8 cellular contexts compared by ENCODE assay signal in the genomic region with DNA sequence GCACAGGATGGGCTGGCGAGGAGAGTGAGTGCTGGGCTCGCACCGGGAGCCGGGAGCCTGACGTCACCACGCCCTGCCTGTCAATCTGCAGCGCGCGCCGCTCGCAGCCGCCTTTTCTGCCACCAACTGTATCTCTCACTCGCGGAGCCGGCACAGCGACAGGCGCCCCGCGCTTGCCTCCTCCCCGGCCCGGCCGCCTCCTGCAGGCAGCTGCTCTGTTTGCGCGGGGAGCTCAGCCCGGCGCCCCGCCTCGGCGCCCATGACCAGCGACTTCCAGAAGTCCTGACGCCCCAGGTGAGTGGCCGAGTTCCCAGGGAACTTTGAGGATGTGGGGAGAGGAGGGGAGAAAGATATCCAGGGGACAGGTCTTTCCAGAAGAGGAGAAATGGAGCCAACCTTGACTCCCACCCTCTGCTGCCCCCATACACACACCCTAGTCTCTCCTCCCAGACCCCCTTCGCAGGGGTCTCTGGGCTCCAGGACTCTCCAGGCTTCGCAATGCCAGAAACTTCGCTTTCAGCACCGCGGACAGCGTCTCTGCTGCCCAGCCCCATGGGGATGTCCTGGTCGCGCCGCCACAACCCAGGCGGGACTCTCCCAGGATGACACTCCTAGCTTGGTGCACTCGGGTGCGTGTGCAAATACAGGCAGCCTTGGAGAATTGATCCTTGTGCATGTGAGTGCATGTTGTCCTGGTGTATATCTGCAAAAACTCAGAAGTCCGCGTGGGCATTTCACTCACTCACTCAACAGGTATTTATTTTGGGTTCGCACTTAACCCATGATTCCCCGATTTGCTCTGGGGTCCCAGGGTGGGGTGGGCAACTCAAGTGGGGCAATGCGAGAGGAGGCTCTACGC. TPM values are rescaled to one million over a fixed set of nuclear protein-coding genes. Genes with fewer than 3 reads are reported as not detected.
DNase-seq lines count a peak whose midpoint lies in the region; ATAC-seq, FAIRE-seq and TF ChIP-seq lines count a peak whose summit lies in the region.

A gene with protein sequence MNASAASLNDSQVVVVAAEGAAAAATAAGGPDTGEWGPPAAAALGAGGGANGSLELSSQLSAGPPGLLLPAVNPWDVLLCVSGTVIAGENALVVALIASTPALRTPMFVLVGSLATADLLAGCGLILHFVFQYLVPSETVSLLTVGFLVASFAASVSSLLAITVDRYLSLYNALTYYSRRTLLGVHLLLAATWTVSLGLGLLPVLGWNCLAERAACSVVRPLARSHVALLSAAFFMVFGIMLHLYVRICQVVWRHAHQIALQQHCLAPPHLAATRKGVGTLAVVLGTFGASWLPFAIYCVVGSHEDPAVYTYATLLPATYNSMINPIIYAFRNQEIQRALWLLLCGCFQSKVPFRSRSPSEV (plus strand): TSS at position 138 of the 859 bp plus-strand sequence. CDS start 802 bp downstream, outside the sequence.

- H3K36me3 Mint-ChIP-seq in WTC11, result no peaks in the 10 kb centered on the region
- H3K36me3 Mint-ChIP-seq in effector memory CD8-positive, alpha-beta T cell (ENCODE audit: insufficient read depth), result peaks cover 4% of the 10 kb centered on the region
- H3K36me3 Mint-ChIP-seq in memory B cell, result peaks cover 2% of the 10 kb centered on the region

- H3K9me3 Mint-ChIP-seq in WTC11, result no peaks in the 10 kb centered on the region
- H3K9me3 Mint-ChIP-seq in effector memory CD8-positive, alpha-beta T cell, result peaks cover 0 to 2% of the 10 kb centered on the region in 2 donors
- H3K9me3 Mint-ChIP-seq in memory B cell, result peaks cover 3% of the 10 kb centered on the region

- POLR2A ChIA-PET in WTC11 (lab: Charles Lee), result no interaction called here

- CTCF ChIA-PET in WTC11 (lab: Charles Lee), result interaction anchor here (0.6 to 3.0 kb wide), 7 partner anchors 8 to 273 kb away, joined by 3 to 25 read pairs (median 3); no protein-coding TSS in a partner anchor

- peak within 1 kb of the TSS; percentile 87 for H3K4me3 Mint-ChIP-seq in WTC11
- no peak within 1 kb of the TSS for H3K4me3 Mint-ChIP-seq in effector memory CD8-positive, alpha-beta T cell
- H3K4me3 Mint-ChIP-seq in memory B cell, result no peak within 1 kb of the TSS

- ATAC-seq in WTC11, result peak; percentile 91
- ATAC-seq in effector memory CD8-positive, alpha-beta T cell (replicated peaks), result peak; percentile 19
- peak; percentile 42 for ATAC-seq in memory B cell (ENCODE audit: low read depth)
- ATAC-seq in stimulated activated naive CD8-positive, alpha-beta T cell treated with anti-CD3 and anti-CD28 coated beads, Interleukin-15, Interleukin-2, amounts not matched to agents 100 U/mL and 50 U/mL, for 24 hours, result peak; percentile 49
- no peak for ATAC-seq in HG02623 (IDR thresholded peaks at IDR 0.05; ENCODE audit: unreplicated experiment)

- no peak for FAIRE-seq in D721Med (lab: Jason Lieb, UNC)

- H3K27me3 Mint-ChIP-seq in WTC11 (ENCODE audit: low read depth) (peaks cover 64% of the 10 kb centered on the region), memory B cell (peaks cover 29% of the 10 kb centered on the region)
- peaks cover 80 to 90% of the 10 kb centered on the region in 2 donors for H3K27me3 Mint-ChIP-seq in effector memory CD8-positive, alpha-beta T cell

- no peak within 1 kb of the TSS for H3K27ac Mint-ChIP-seq in WTC11
- no peak within 1 kb of the TSS for H3K27ac Mint-ChIP-seq in effector memory CD8-positive, alpha-beta T cell
- H3K27ac Mint-ChIP-seq in memory B cell, result no peak within 1 kb of the TSS

- DNase-seq in GM19240 (ENCODE audit: insufficient read length, low spot score) (peak; percentile 13), NCI-H1694 (lab: John Stamatoyannopoulos, UW) (peak; percentile 48), WTC11 (ENCODE audit: low spot score) (peak; percentile 95), memory B cell (ENCODE audit: low spot score in 2 of 2) (peak; percentile 5 to 38), D721Med (ENCODE audit: insufficient read length, low spot score) (no peak)
- DNase-seq in effector memory CD8-positive, alpha-beta T cell, result peak; percentile 4 to 8 (median 5)
- DNase-seq in stimulated activated naive CD8-positive, alpha-beta T cell treated with anti-CD3 and anti-CD28 coated beads, Interleukin-15, Interleukin-2, amounts not matched to agents 100 U/mL and 50 U/mL, for 24 hours, result peak; percentile 69

- H3K4me1 Mint-ChIP-seq in WTC11 (peaks cover 15% of the 10 kb centered on the region), memory B cell (peaks cover 3% of the 10 kb centered on the region)
- H3K4me1 Mint-ChIP-seq in effector memory CD8-positive, alpha-beta T cell (ENCODE audit: low read depth in 2 of 2), result no peaks in the 10 kb centered on the region

- TF ChIP-seq CTCF in WTC11 (IDR thresholded peaks at IDR 0.05) (no peak), D721Med (IDR thresholded peaks at IDR 0.05; ENCODE audit: insufficient read depth, missing control alignments) (no peak)

TF ChIP-seq in WTC11, 78 proteins besides CTCF, POLR2A, EP300 and RAD21 (continues in another document):
- TF ChIP-seq, protein P1, sequence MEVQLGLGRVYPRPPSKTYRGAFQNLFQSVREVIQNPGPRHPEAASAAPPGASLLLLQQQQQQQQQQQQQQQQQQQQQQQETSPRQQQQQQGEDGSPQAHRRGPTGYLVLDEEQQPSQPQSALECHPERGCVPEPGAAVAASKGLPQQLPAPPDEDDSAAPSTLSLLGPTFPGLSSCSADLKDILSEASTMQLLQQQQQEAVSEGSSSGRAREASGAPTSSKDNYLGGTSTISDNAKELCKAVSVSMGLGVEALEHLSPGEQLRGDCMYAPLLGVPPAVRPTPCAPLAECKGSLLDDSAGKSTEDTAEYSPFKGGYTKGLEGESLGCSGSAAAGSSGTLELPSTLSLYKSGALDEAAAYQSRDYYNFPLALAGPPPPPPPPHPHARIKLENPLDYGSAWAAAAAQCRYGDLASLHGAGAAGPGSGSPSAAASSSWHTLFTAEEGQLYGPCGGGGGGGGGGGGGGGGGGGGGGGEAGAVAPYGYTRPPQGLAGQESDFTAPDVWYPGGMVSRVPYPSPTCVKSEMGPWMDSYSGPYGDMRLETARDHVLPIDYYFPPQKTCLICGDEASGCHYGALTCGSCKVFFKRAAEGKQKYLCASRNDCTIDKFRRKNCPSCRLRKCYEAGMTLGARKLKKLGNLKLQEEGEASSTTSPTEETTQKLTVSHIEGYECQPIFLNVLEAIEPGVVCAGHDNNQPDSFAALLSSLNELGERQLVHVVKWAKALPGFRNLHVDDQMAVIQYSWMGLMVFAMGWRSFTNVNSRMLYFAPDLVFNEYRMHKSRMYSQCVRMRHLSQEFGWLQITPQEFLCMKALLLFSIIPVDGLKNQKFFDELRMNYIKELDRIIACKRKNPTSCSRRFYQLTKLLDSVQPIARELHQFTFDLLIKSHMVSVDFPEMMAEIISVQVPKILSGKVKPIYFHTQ (CRISPR knock-in tag; IDR thresholded peaks at IDR 0.05), result no peak
- TF ChIP-seq GRHL2 (CRISPR knock-in tag; IDR thresholded peaks at IDR 0.05; ENCODE audit: insufficient replicate concordance, severe bottlenecking) (no peak), FOXK1 (CRISPR knock-in tag; IDR thresholded peaks at IDR 0.05) (peak; percentile 90), JAZF1 (CRISPR knock-in tag; IDR thresholded peaks at IDR 0.05) (no peak), NR2C2 (CRISPR knock-in tag; IDR thresholded peaks at IDR 0.05) (no peak; the same call in 1 of the 2 replicates), NR3C1 (CRISPR knock-in tag; conservative IDR thresholded peaks at IDR 0.05; ENCODE audit: low read depth) (no peak; the same call in 1 of the 2 replicates), SP1 (CRISPR knock-in tag; conservative IDR thresholded peaks at IDR 0.05) (peak; percentile 62; the same call in 1 of the 2 replicates)
- TF ChIP-seq, protein P2, sequence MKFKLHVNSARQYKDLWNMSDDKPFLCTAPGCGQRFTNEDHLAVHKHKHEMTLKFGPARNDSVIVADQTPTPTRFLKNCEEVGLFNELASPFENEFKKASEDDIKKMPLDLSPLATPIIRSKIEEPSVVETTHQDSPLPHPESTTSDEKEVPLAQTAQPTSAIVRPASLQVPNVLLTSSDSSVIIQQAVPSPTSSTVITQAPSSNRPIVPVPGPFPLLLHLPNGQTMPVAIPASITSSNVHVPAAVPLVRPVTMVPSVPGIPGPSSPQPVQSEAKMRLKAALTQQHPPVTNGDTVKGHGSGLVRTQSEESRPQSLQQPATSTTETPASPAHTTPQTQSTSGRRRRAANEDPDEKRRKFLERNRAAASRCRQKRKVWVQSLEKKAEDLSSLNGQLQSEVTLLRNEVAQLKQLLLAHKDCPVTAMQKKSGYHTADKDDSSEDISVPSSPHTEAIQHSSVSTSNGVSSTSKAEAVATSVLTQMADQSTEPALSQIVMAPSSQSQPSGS (CRISPR knock-in tag; IDR thresholded peaks at IDR 0.05; ENCODE audit: borderline replicate concordance, low read depth), result no peak
- TF ChIP-seq, protein P3, sequence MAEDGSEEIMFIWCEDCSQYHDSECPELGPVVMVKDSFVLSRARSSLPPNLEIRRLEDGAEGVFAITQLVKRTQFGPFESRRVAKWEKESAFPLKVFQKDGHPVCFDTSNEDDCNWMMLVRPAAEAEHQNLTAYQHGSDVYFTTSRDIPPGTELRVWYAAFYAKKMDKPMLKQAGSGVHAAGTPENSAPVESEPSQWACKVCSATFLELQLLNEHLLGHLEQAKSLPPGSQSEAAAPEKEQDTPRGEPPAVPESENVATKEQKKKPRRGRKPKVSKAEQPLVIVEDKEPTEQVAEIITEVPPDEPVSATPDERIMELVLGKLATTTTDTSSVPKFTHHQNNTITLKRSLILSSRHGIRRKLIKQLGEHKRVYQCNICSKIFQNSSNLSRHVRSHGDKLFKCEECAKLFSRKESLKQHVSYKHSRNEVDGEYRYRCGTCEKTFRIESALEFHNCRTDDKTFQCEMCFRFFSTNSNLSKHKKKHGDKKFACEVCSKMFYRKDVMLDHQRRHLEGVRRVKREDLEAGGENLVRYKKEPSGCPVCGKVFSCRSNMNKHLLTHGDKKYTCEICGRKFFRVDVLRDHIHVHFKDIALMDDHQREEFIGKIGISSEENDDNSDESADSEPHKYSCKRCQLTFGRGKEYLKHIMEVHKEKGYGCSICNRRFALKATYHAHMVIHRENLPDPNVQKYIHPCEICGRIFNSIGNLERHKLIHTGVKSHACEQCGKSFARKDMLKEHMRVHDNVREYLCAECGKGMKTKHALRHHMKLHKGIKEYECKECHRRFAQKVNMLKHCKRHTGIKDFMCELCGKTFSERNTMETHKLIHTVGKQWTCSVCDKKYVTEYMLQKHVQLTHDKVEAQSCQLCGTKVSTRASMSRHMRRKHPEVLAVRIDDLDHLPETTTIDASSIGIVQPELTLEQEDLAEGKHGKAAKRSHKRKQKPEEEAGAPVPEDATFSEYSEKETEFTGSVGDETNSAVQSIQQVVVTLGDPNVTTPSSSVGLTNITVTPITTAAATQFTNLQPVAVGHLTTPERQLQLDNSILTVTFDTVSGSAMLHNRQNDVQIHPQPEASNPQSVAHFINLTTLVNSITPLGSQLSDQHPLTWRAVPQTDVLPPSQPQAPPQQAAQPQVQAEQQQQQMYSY (CRISPR knock-in tag; IDR thresholded peaks at IDR 0.05), result no peak

RNA-seq across cellular contexts. Expression of the gene that starts here (rescaled TPM):
- 0.22 TPM in 1 of 3 replicates, not detected in the others for total RNA-seq in WTC11 (2021)

Comparison
In these comparisons a context has a peak if more than half of its experiments do, and no peak if none do; other contexts are left out.
1. Peak in DNase-seq and ATAC-seq in WTC11; RNA of the gene not detected or under 1 TPM.